In genomic region chr11:20127671-20128527, GRCh38 we compare ENCODE assay signal across 8 cellular contexts. TPM values are rescaled to one million over a fixed set of nuclear protein-coding genes. Genes with fewer than 3 reads are reported as not detected.
DNase-seq lines count a peak whose midpoint lies in the region; ATAC-seq and TF ChIP-seq lines count a peak whose summit lies in the region.

No MANE protein-coding gene starts in this region.

- no peaks in the 10 kb centered on the region for H3K36me3 ChIP-seq in breast epithelium
- H3K36me3 ChIP-seq in kidney epithelial cell (ENCODE audit: control insufficient read depth, insufficient read depth, low read length), result no peaks in the 10 kb centered on the region

- H3K27me3 ChIP-seq in breast epithelium (no peaks in the 10 kb centered on the region), kidney epithelial cell (ENCODE audit: control insufficient read depth, insufficient read depth, low read length) (no peaks in the 10 kb centered on the region)

- intact Hi-C loops in breast epithelium (cut with DNase I; ENCODE audit: low total_unique reads), result no loop called here

- TF ChIP-seq CTCF in GM10266 (IDR thresholded peaks at IDR 0.05; ENCODE audit: control insufficient read depth, insufficient read depth, low read depth, missing control alignments) (peak; percentile 88), WI38 (IDR thresholded peaks at IDR 0.05; ENCODE audit: low read depth, low read length) (peak; percentile 76), breast epithelium (IDR thresholded peaks at IDR 0.05) (peak; percentile 38 to 80 (median 77)), kidney epithelial cell (IDR thresholded peaks at IDR 0.05; ENCODE audit: insufficient read depth, low read length, poor library complexity, severe bottlenecking) (peak; percentile 86)

- ATAC-seq in HG02798 (IDR thresholded peaks at IDR 0.05; ENCODE audit: poor library complexity, unreplicated experiment) (peak; percentile 85), HG03108 (IDR thresholded peaks at IDR 0.05; ENCODE audit: unreplicated experiment) (no peak)

- no peak overlapping the region for H3K27ac ChIP-seq in breast epithelium

- no peaks in the 10 kb centered on the region for H3K9me3 ChIP-seq in breast epithelium

- no peak overlapping the region for H3K4me3 ChIP-seq in WI38 (ENCODE audit: low read depth, low read length)
- H3K4me3 ChIP-seq in breast epithelium, result no peak overlapping the region
- H3K4me3 ChIP-seq in kidney epithelial cell (ENCODE audit: low read depth, low read length), result no peak overlapping the region

- H3K4me1 ChIP-seq in breast epithelium, result no peaks in the 10 kb centered on the region

- DNase-seq in GM10266 (ENCODE audit: extremely low spot score) (peak; percentile 69), NCI-H2171 (lab: John Stamatoyannopoulos, UW) (peak; percentile 4), breast epithelium (ENCODE audit: low spot score in 2 of 2) (peak; percentile 41 to 75), kidney epithelial cell (ENCODE audit: low read depth) (no peak)
- peak; percentile 83 to 84 for DNase-seq in stimulated activated CD4-positive, alpha-beta T cell treated with anti-CD3 and anti-CD28 coated beads, Interleukin-2, amount 100 ng/mL, for 24 hours

- no peak for TF ChIP-seq POLR2A in breast epithelium (IDR thresholded peaks at IDR 0.05)

RNA-seq across cellular contexts. Expression of gene DBX1, which starts 32.4 kb away (rescaled TPM):
- total RNA-seq in breast epithelium (not detected), kidney epithelial cell (not detected in 2 replicates)
